8 cellular contexts compared by ENCODE assay signal in genomic region chr13:99980201-99981114, GRCh38. TPM values are rescaled to one million over a fixed set of nuclear protein-coding genes. Genes with fewer than 3 reads are reported as not detected.
A peak's percentile ranks its signal among the peaks of the same experiment; 100 is the strongest.
DNase-seq lines count a peak whose midpoint lies in the region; ATAC-seq lines count a peak whose summit lies in the region.

No MANE protein-coding gene starts in this region.

- H3K27ac Mint-ChIP-seq in memory B cell: no peak overlapping the region

- ATAC-seq in memory B cell (ENCODE audit: low read depth): peak; percentile 71
- no peak for ATAC-seq in GM18517 (IDR thresholded peaks at IDR 0.05; ENCODE audit: unreplicated experiment)

- H3K9ac ChIP-seq in GM23248 (no peak overlapping the region), duodenal mucosa (ENCODE audit: low read depth in 1 of 2, low read length in 2 of 2) (no peak overlapping the region)

- H3K36me3 ChIP-seq in GM23248 (ENCODE audit: low read depth) (no peaks in the 10 kb centered on the region), duodenal mucosa (ENCODE audit: control insufficient read depth in 1 of 2, insufficient read depth in 2 of 2, low read length in 2 of 2) (no peaks in the 10 kb centered on the region)

- no peak overlapping the region for H3K4me3 Mint-ChIP-seq in memory B cell

- H3K4me3 ChIP-seq in GM23248 (peak overlapping the region; percentile 63), duodenal mucosa (ENCODE audit: low read depth in 1 of 2, low read length in 2 of 2) (peak overlapping the region; percentile 50 to 57)

- peak; percentile 68 for DNase-seq in CMK (ENCODE audit: low read depth)
- DNase-seq in GM23248: peak; percentile 86
- DNase-seq in NCI-H1930 (lab: John Stamatoyannopoulos, UW): peak; percentile 87 to 89
- DNase-seq in activated CD4-positive, alpha-beta T cell treated with anti-CD3 and anti-CD28 coated beads, Interleukin-2, amount 50 U/mL, for 1 hour: peak; percentile 52
- peak in 1 of 2 donors; percentile 40 for DNase-seq in memory B cell (ENCODE audit: low spot score in 2 of 2)
- peak; percentile 46 for DNase-seq in stimulated activated naive CD4-positive, alpha-beta T cell treated with Interleukin-2 at 50 U/mL for 16 hours (lab: John Stamatoyannopoulos, UW)

- H3K9me3 ChIP-seq in GM23248 (ENCODE audit: low read depth) (no peaks in the 10 kb centered on the region), duodenal mucosa (ENCODE audit: control insufficient read depth in 1 of 2, low read length in 2 of 2) (no peaks in the 10 kb centered on the region)

- H3K9me3 Mint-ChIP-seq in memory B cell: no peaks in the 10 kb centered on the region

- peaks cover 81% of the 10 kb centered on the region for H3K27me3 ChIP-seq in GM23248 (replicated peaks; ENCODE audit: insufficient read depth)
- H3K27me3 ChIP-seq in duodenal mucosa (ENCODE audit: control insufficient read depth in 1 of 2, insufficient read depth in 2 of 2, low read length in 2 of 2): peaks cover 77 to 81% of the 10 kb centered on the region in 2 donors

- H3K79me2 ChIP-seq in GM23248 (ENCODE audit: insufficient read depth): no peaks in the 10 kb centered on the region

- H3K9me2 ChIP-seq in GM23248 (ENCODE audit: insufficient read depth): no peaks in the 10 kb centered on the region

- peaks cover 3% of the 10 kb centered on the region for H3K4me1 Mint-ChIP-seq in memory B cell

- H3K4me1 ChIP-seq in GM23248 (ENCODE audit: insufficient read depth) (no peaks in the 10 kb centered on the region), duodenal mucosa (ENCODE audit: control insufficient read depth in 1 of 2, insufficient read depth in 2 of 2, low read length in 2 of 2) (peaks cover 10 to 14% of the 10 kb centered on the region in 2 donors)

- peak overlapping the region; percentile 69 for H2AFZ ChIP-seq in GM23248

- WGBS in GM23248 (ENCODE audit: low coverage in 1 of 2, low lambda C conversion rate in 2 of 2, missing lambda C conversion rate in 2 of 2), 2 experiments: 1 to 3% methylated on average over 46 to 88 of the region's 104 CpGs

- H3K27me3 Mint-ChIP-seq in memory B cell: peaks cover 17% of the 10 kb centered on the region

- H3K4me2 ChIP-seq in GM23248 (ENCODE audit: unreplicated experiment): peak overlapping the region; percentile 49

- in situ Hi-C loops in GM23248 (cut with MboI): no loop called here

- H4K20me1 ChIP-seq in GM23248 (ENCODE audit: insufficient read depth): no peaks in the 10 kb centered on the region

- H3F3A ChIP-seq in GM23248 (ENCODE audit: insufficient read depth): no peaks in the 10 kb centered on the region

- H3K36me3 Mint-ChIP-seq in memory B cell: no peaks in the 10 kb centered on the region

- H3K27ac ChIP-seq in GM23248 (no peak overlapping the region), duodenal mucosa (ENCODE audit: low read depth, low read length) (no peak overlapping the region)

RNA-seq across cellular contexts. Expression of gene ZIC2, which starts 1.1 kb away (rescaled TPM):
- not detected in 2 replicates for total RNA-seq in GM23248 (2014; rRNA removed; shearing (Covaris generic))
- polyA plus RNA-seq in GM23248 (2016; fragmentation: Nextera tagmentation; extraction: Ambion mirVana): not detected in 2 replicates

RNA-seq across cellular contexts. Expression of gene ZIC5, which starts 8.9 kb away (rescaled TPM):
- total RNA-seq in GM23248 (2014; rRNA removed; shearing (Covaris generic)): not detected in 2 replicates
- polyA plus RNA-seq in GM23248 (2016; fragmentation: Nextera tagmentation; extraction: Ambion mirVana): not detected in 2 replicates
